ENCODE assay signal across 12 cellular contexts in genomic region chr22:19687561-19688300, GRCh38. TPM values are rescaled to one million over a fixed set of nuclear protein-coding genes. Genes with fewer than 3 reads are reported as not detected.
DNase-seq lines count a peak whose midpoint lies in the region; ATAC-seq and TF ChIP-seq lines count a peak whose summit lies in the region.
"Had no signal": no experiment of that assay in that cellular context is flagged by ENCODE, and none has a peak within 500 bp of the region (broad histone marks: within the 10 kb centered on the region; RNA-seq: fewer than 3 reads in every experiment).

No MANE protein-coding gene starts in this region.

- no peaks in the 10 kb centered on the region for H3K9me3 ChIP-seq in gastroesophageal sphincter
- no peaks in the 10 kb centered on the region for H3K9me3 ChIP-seq in aorta (ENCODE audit: control insufficient read depth, low read length)
- no peaks in the 10 kb centered on the region for H3K9me3 ChIP-seq in SK-N-SH
- H3K9me3 ChIP-seq: Peyer's patch had no signal

- intact Hi-C loops in aorta (cut with DNase I): no loop called here

- TF ChIP-seq CTCF in gastroesophageal sphincter (IDR thresholded peaks at IDR 0.05) (no peak), SK-N-SH (IDR thresholded peaks at IDR 0.05) (no peak)

- no peaks in the 10 kb centered on the region for H3K9me2 ChIP-seq in SK-N-SH

- H3K4me3 ChIP-seq in gastroesophageal sphincter (no peak overlapping the region), aorta (ENCODE audit: low read length in 2 of 2) (no peak overlapping the region), SK-N-SH (ENCODE audit: low read depth in 2 of 2, low read length in 1 of 2) (no peak overlapping the region)
- H3K4me3 ChIP-seq: BLaER1, Peyer's patch had no signal

- H3K36me3 ChIP-seq in gastroesophageal sphincter: no peaks in the 10 kb centered on the region
- no peaks in the 10 kb centered on the region for H3K36me3 ChIP-seq in aorta (ENCODE audit: control insufficient read depth in 1 of 2, insufficient read depth in 2 of 2, low read length in 1 of 2)
- H3K36me3 ChIP-seq in SK-N-SH (replicated peaks in 1 of 2; ENCODE audit: control insufficient read depth in 1 of 2, insufficient read depth in 2 of 2, low read length in 1 of 2): no peaks in the 10 kb centered on the region
- H3K36me3 ChIP-seq: BLaER1, Peyer's patch had no signal

- H3K27ac Mint-ChIP-seq in stimulated activated naive CD8-positive, alpha-beta T cell treated with anti-CD3 and anti-CD28 coated beads, Interleukin-15, amount 100 ng/mL, for 72 hours: no peak overlapping the region
- H3K27ac Mint-ChIP-seq: activated naive CD8-positive, alpha-beta T cell treated with anti-CD3 and anti-CD28 coated beads, Interleukin-2, amount 10 ng/mL, durations not matched to agents 7 days and 5 days had no signal

- TF ChIP-seq RAD21 in SK-N-SH (IDR thresholded peaks at IDR 0.05; ENCODE audit: low read length): no peak

- H3K9me3 Mint-ChIP-seq in stimulated activated naive CD8-positive, alpha-beta T cell treated with anti-CD3 and anti-CD28 coated beads, Interleukin-15, amount 100 ng/mL, for 72 hours: no peaks in the 10 kb centered on the region
- H3K9me3 Mint-ChIP-seq: activated naive CD8-positive, alpha-beta T cell treated with anti-CD3 and anti-CD28 coated beads, Interleukin-2, amount 10 ng/mL, durations not matched to agents 7 days and 5 days had no signal

- no peak overlapping the region for H3K9ac ChIP-seq in SK-N-SH
- H3K9ac ChIP-seq: BLaER1 had no signal

- H3K27ac ChIP-seq in gastroesophageal sphincter (no peak overlapping the region), aorta (ENCODE audit: low read depth in 1 of 2, low read length in 2 of 2) (no peak overlapping the region), SK-N-SH (ENCODE audit: low read depth in 2 of 2, low read length in 1 of 2) (no peak overlapping the region)
- H3K27ac ChIP-seq: BLaER1, Peyer's patch had no signal

- DNase-seq in stimulated activated naive CD8-positive, alpha-beta T cell treated with anti-CD3 and anti-CD28 coated beads, Interleukin-15, Interleukin-2, amounts not matched to agents 100 U/mL and 50 U/mL, for 24 hours: no peak
- DNase-seq in stimulated activated naive CD8-positive, alpha-beta T cell treated with anti-CD3 and anti-CD28 coated beads, Interleukin-15, amount 100 ng/mL, for 72 hours: no peak
- peak; percentile 35 for DNase-seq in NCI-H510A treated with DMSO at 0.1 percent for 48 hours (lab: John Stamatoyannopoulos, UW)
- peak in 1 of 2 donors; percentile 78 for DNase-seq in aorta
- DNase-seq in SK-N-SH: no peak
- DNase-seq: activated naive CD8-positive, alpha-beta T cell treated with anti-CD3 and anti-CD28 coated beads, Interleukin-2, amount 10 ng/mL, durations not matched to agents 7 days and 5 days; NCI-H1436 treated with DMSO at 0.1 percent for 48 hours had no signal

- no peaks in the 10 kb centered on the region for H3F3A ChIP-seq in SK-N-SH (replicated peaks; ENCODE audit: insufficient read depth)

- H3K27me3 Mint-ChIP-seq in stimulated activated naive CD8-positive, alpha-beta T cell treated with anti-CD3 and anti-CD28 coated beads, Interleukin-15, amount 100 ng/mL, for 72 hours: peaks cover 23% of the 10 kb centered on the region

- no peak for TF ChIP-seq EP300 in gastroesophageal sphincter (IDR thresholded peaks at IDR 0.05)
- TF ChIP-seq EP300 in SK-N-SH (IDR thresholded peaks at IDR 0.05; ENCODE audit: borderline replicate concordance in 1 of 2, low read depth in 1 of 2, low read length in 1 of 2): no peak

- peaks cover 0 to 15% (median 0%) of the 10 kb centered on the region in 3 donors for H3K4me1 ChIP-seq in gastroesophageal sphincter
- no peaks in the 10 kb centered on the region for H3K4me1 ChIP-seq in aorta (ENCODE audit: control insufficient read depth in 1 of 2, insufficient read depth in 2 of 2, low read length in 2 of 2)
- H3K4me1 ChIP-seq in SK-N-SH (ENCODE audit: control insufficient read depth in 1 of 2, insufficient read depth in 2 of 2, low read depth in 1 of 2, low read length in 1 of 2): no peaks in the 10 kb centered on the region; a peak in 1 of 4 replicates
- H3K4me1 ChIP-seq: BLaER1, Peyer's patch had no signal

- H3K27me3 ChIP-seq in gastroesophageal sphincter (peaks cover 9% of the 10 kb centered on the region), aorta (ENCODE audit: control insufficient read depth in 1 of 2, insufficient read depth in 2 of 2, low read length in 1 of 2) (no peaks in the 10 kb centered on the region), SK-N-SH (ENCODE audit: insufficient read depth) (no peaks in the 10 kb centered on the region)
- H3K27me3 ChIP-seq: BLaER1, Peyer's patch had no signal

- TF ChIP-seq POLR2A in gastroesophageal sphincter (IDR thresholded peaks at IDR 0.05): no peak

- ATAC-seq in stimulated activated naive CD8-positive, alpha-beta T cell treated with anti-CD3 and anti-CD28 coated beads, Interleukin-15, Interleukin-2, amounts not matched to agents 100 U/mL and 50 U/mL, for 24 hours: peak; percentile 14
- no peak for ATAC-seq in stimulated activated naive CD8-positive, alpha-beta T cell treated with anti-CD3 and anti-CD28 coated beads, Interleukin-15, amount 100 ng/mL, for 72 hours
- ATAC-seq in gastroesophageal sphincter: peak; percentile 52
- ATAC-seq in aorta (ENCODE audit: low FRiP score): peak; percentile 57
- no peak for ATAC-seq in GM19023 (IDR thresholded peaks at IDR 0.05; ENCODE audit: unreplicated experiment)
- ATAC-seq in HG03354 (IDR thresholded peaks at IDR 0.05; ENCODE audit: poor library complexity, severe bottlenecking, unreplicated experiment): no peak

- H3K4me1 Mint-ChIP-seq in stimulated activated naive CD8-positive, alpha-beta T cell treated with anti-CD3 and anti-CD28 coated beads, Interleukin-15, amount 100 ng/mL, for 72 hours: no peaks in the 10 kb centered on the region
- H3K4me1 Mint-ChIP-seq: activated naive CD8-positive, alpha-beta T cell treated with anti-CD3 and anti-CD28 coated beads, Interleukin-2, amount 10 ng/mL, durations not matched to agents 7 days and 5 days had no signal

- no peaks in the 10 kb centered on the region for H3K79me2 ChIP-seq in SK-N-SH (ENCODE audit: insufficient read depth)

- no peaks in the 10 kb centered on the region for H4K20me1 ChIP-seq in SK-N-SH (ENCODE audit: insufficient read depth)
- H4K20me1 ChIP-seq: BLaER1 had no signal

- H3K4me3 Mint-ChIP-seq in stimulated activated naive CD8-positive, alpha-beta T cell treated with anti-CD3 and anti-CD28 coated beads, Interleukin-15, amount 100 ng/mL, for 72 hours: no peak overlapping the region
- H3K4me3 Mint-ChIP-seq: activated naive CD8-positive, alpha-beta T cell treated with anti-CD3 and anti-CD28 coated beads, Interleukin-2, amount 10 ng/mL, durations not matched to agents 7 days and 5 days had no signal

- CTCF ChIA-PET in SK-N-SH (lab: Yijun Ruan, JAX): interaction anchor here (1.1 to 4.9 kb wide), 3 partner anchors 8 to 58 kb away, joined by 3 to 31 read pairs (median 3); no protein-coding TSS in a partner anchor

- POLR2A ChIA-PET in SK-N-SH (lab: Yijun Ruan, JAX): interaction anchor here (0.7 kb wide), 1 partner anchor 55 kb away, joined by 3 read pairs; no protein-coding TSS in a partner anchor

- no peak overlapping the region for H3K4me2 ChIP-seq in SK-N-SH
- H3K4me2 ChIP-seq: BLaER1 had no signal

- WGBS in gastroesophageal sphincter (ENCODE audit: low coverage in 1 of 2), 2 donors: 61 to 66% methylated on average over 7 to 8 of the region's 22 CpGs
- 88 to 92% methylated on average over 22 of the region's 22 CpGs for WGBS in aorta, 2 donors
- 59% methylated on average over 14 of the region's 22 CpGs for WGBS in SK-N-SH (ENCODE audit: low lambda C conversion rate)

- H2AFZ ChIP-seq in SK-N-SH (ENCODE audit: low read depth): no peak overlapping the region

TF ChIP-seq in SK-N-SH, 30 proteins besides CTCF, POLR2A, EP300 and RAD21:
- TF ChIP-seq FOSL2 (IDR thresholded peaks at IDR 0.05; ENCODE audit: borderline replicate concordance, low read depth) (no peak), NFIC (IDR thresholded peaks at IDR 0.05; ENCODE audit: borderline replicate concordance) (no peak), ELF1 (IDR thresholded peaks at IDR 0.05) (no peak), FOXJ3 (CRISPR knock-in tag; IDR thresholded peaks at IDR 0.05) (no peak), GATA2 (CRISPR knock-in tag; IDR thresholded peaks at IDR 0.05) (no peak), IRF3 (IDR thresholded peaks at IDR 0.05; ENCODE audit: low read depth, low read length) (no peak), POLR2AphosphoS5 (IDR thresholded peaks at IDR 0.05; ENCODE audit: low read depth, low read length) (no peak), EZH2phosphoT487 (IDR thresholded peaks at IDR 0.05; ENCODE audit: borderline replicate concordance, low read depth) (no peak), MXI1 (IDR thresholded peaks at IDR 0.05; ENCODE audit: low read depth, low read length) (no peak), TEAD4 (IDR thresholded peaks at IDR 0.05; ENCODE audit: borderline replicate concordance, insufficient read depth) (no peak), YY1 (IDR thresholded peaks at IDR 0.05; ENCODE audit: low read depth) (no peak)

RNA-seq across cellular contexts. Expression of gene SEPTIN5, which starts 26.6 kb away (rescaled TPM):
- total RNA-seq in gastroesophageal sphincter (10 to 100 TPM; 21.9 to 51.1 (median 26.4) TPM), aorta (10 to 100 TPM; 32.5 to 41.5 TPM)
- polyA plus RNA-seq in aorta (10 to 100 TPM; 26.9 to 63.3 TPM), SK-N-SH (2012; rRNA removed) (10.4 and 14.0 TPM in 2 replicates)
- 6.1 and 11.1 TPM in 2 replicates for polyA plus RNA-seq in SK-N-SH (2012; cell fraction: cytosol; rRNA removed)
- 34.8 and 52.6 TPM in 2 replicates for polyA plus RNA-seq in SK-N-SH (2012; cell fraction: nucleus; rRNA removed)
- total RNA-seq: activated naive CD8-positive, alpha-beta T cell treated with anti-CD3 and anti-CD28 coated beads, Interleukin-2, amount 10 ng/mL, durations not matched to agents 7 days and 5 days had no signal

RNA-seq across cellular contexts. Expression of gene GP1BB, which starts 35.6 kb away (rescaled TPM):
- total RNA-seq in gastroesophageal sphincter (10 to 100 TPM in 1 of 4 donors, 1 to 10 TPM in 3; 2.0 to 12.5 (median 5.6) TPM), aorta (1 to 10 TPM in 1 of 2 donors, not detected in 1; 3.6 TPM)
- polyA plus RNA-seq in aorta (10 to 100 TPM in 1 of 2 donors, 1 to 10 TPM in 1; 8.1 to 29.7 TPM), SK-N-SH (2012; rRNA removed) (0.49 and 1.5 TPM in 2 replicates)
- 0.49 and 0.85 TPM in 2 replicates for polyA plus RNA-seq in SK-N-SH (2012; cell fraction: cytosol; rRNA removed)
- polyA plus RNA-seq in SK-N-SH (2012; cell fraction: nucleus; rRNA removed): 7.2 and 43.4 TPM in 2 replicates
- total RNA-seq: activated naive CD8-positive, alpha-beta T cell treated with anti-CD3 and anti-CD28 coated beads, Interleukin-2, amount 10 ng/mL, durations not matched to agents 7 days and 5 days had no signal

Comparison
In these comparisons a context has a peak if more than half of its experiments do, and no peak if none do; other contexts are left out.
1. ATAC-seq: peak in stimulated activated naive CD8-positive, alpha-beta T cell treated with anti-CD3 and anti-CD28 coated beads, Interleukin-15, Interleukin-2, amounts not matched to agents 100 U/mL and 50 U/mL, for 24 hours (single experiment), gastroesophageal sphincter (single experiment) and aorta (single experiment); none in stimulated activated naive CD8-positive, alpha-beta T cell treated with anti-CD3 and anti-CD28 coated beads, Interleukin-15, amount 100 ng/mL, for 72 hours (single experiment), GM19023 (single experiment) and HG03354 (single experiment).